ENCODE assay signal across 21 cellular contexts in genomic region chr6:54525731-54526130, GRCh38.
DNase-seq lines count a peak whose midpoint lies in the region; ATAC-seq, FAIRE-seq and TF ChIP-seq lines count a peak whose summit lies in the region.
"Had no signal": no experiment of that assay in that cellular context is flagged by ENCODE, and none has a peak within 500 bp of the region (broad histone marks: within the 10 kb centered on the region; RNA-seq: fewer than 3 reads in every experiment).

No MANE protein-coding gene starts in this region.

- WGBS in stomach, 5 donors: 65 to 79% (median 65%) methylated on average over 2 of the region's 2 CpGs

- no peak overlapping the region for H2AFZ ChIP-seq in astrocyte (ENCODE audit: low read depth, low read length)

- H3K4me1 ChIP-seq in astrocyte (ENCODE audit: insufficient read depth, low read length) (no peaks in the 10 kb centered on the region), stomach (no peaks in the 10 kb centered on the region)
- H3K4me1 ChIP-seq: BLaER1 treated with 17β-estradiol and CSF1 and Interleukin-3, amounts not matched to agents 10 nM and 100 nM had no signal

- H3K4me3 Mint-ChIP-seq in astrocyte (ENCODE audit: unreplicated experiment) (no peak overlapping the region), T-helper 17 cell (no peak overlapping the region)
- H3K4me3 Mint-ChIP-seq: brain; dendritic cell treated with granulocyte-macrophage colony-stimulating factor and Interleukin-4, amounts not matched to agents 40 ng/mL and 50 ng/mL, for 4 days; naive B cell had no signal

- intact Hi-C loops in stomach (cut with DNase I; ENCODE audit: low total_unique reads): no loop called here

- H4K20me1 ChIP-seq in astrocyte (ENCODE audit: insufficient read depth, low read length): no peaks in the 10 kb centered on the region
- H4K20me1 ChIP-seq: BLaER1 treated with 17β-estradiol and CSF1 and Interleukin-3, amounts not matched to agents 10 nM and 100 nM had no signal

- no peaks in the 10 kb centered on the region for H3K9me3 ChIP-seq in astrocyte (ENCODE audit: insufficient read depth, low read depth, low read length)
- H3K9me3 ChIP-seq in stomach: peaks cover 0 to 11% (median 2%) of the 10 kb centered on the region in 4 donors
- H3K9me3 ChIP-seq in T-helper 17 cell (ENCODE audit: control insufficient read depth, low read length, poor library complexity, severe bottlenecking): no peaks in the 10 kb centered on the region
- H3K9me3 ChIP-seq: ovary had no signal

- TF ChIP-seq EP300 in stomach (IDR thresholded peaks at IDR 0.05): no peak

- H3K4me3 ChIP-seq in HFF-Myc (replicated peaks; ENCODE audit: low read depth, low read length): no peak overlapping the region
- no peak overlapping the region for H3K4me3 ChIP-seq in astrocyte (ENCODE audit: insufficient read depth, low read depth, low read length)
- no peak overlapping the region for H3K4me3 ChIP-seq in fibroblast of the aortic adventitia (ENCODE audit: low read depth, low read length)
- no peak overlapping the region for H3K4me3 ChIP-seq in stomach
- H3K4me3 ChIP-seq: BLaER1 treated with 17β-estradiol and CSF1 and Interleukin-3, amounts not matched to agents 10 nM and 100 nM; ovary had no signal

- TF ChIP-seq POLR2A in stomach (IDR thresholded peaks at IDR 0.05): no peak

- H3K27ac Mint-ChIP-seq in astrocyte (ENCODE audit: unreplicated experiment) (no peak overlapping the region), T-helper 17 cell (no peak overlapping the region)
- H3K27ac Mint-ChIP-seq: brain; dendritic cell treated with granulocyte-macrophage colony-stimulating factor and Interleukin-4, amounts not matched to agents 40 ng/mL and 50 ng/mL, for 4 days; naive B cell had no signal

- H3K36me3 ChIP-seq in astrocyte (ENCODE audit: insufficient read depth, low read length): no peaks in the 10 kb centered on the region
- H3K36me3 ChIP-seq in stomach: no peaks in the 10 kb centered on the region
- H3K36me3 ChIP-seq: BLaER1 treated with 17β-estradiol and CSF1 and Interleukin-3, amounts not matched to agents 10 nM and 100 nM; ovary had no signal

- no peak overlapping the region for H3K4me2 ChIP-seq in astrocyte (ENCODE audit: low read length)
- H3K4me2 ChIP-seq: BLaER1 treated with 17β-estradiol and CSF1 and Interleukin-3, amounts not matched to agents 10 nM and 100 nM had no signal

- no peak for FAIRE-seq in astrocyte (lab: Jason Lieb, UNC)
- FAIRE-seq: D721Med, GM12892 had no signal

- H3K9me3 Mint-ChIP-seq in astrocyte (ENCODE audit: unreplicated experiment): peaks cover 4% of the 10 kb centered on the region

- no peaks in the 10 kb centered on the region for H3K36me3 Mint-ChIP-seq in astrocyte (ENCODE audit: low read depth, unreplicated experiment)
- no peaks in the 10 kb centered on the region for H3K36me3 Mint-ChIP-seq in T-helper 17 cell (ENCODE audit: low read depth)
- H3K36me3 Mint-ChIP-seq: brain, naive B cell had no signal

- TF ChIP-seq CTCF in HFF-Myc (IDR thresholded peaks at IDR 0.05; ENCODE audit: low read depth, low read length, missing control alignments) (no peak), astrocyte (IDR thresholded peaks at IDR 0.05; ENCODE audit: insufficient read depth, low read depth, low read length) (no peak), fibroblast of the aortic adventitia (IDR thresholded peaks at IDR 0.05; ENCODE audit: insufficient read depth, low read length) (no peak), stomach (IDR thresholded peaks at IDR 0.05) (no peak)

- H3K4me1 Mint-ChIP-seq in astrocyte (ENCODE audit: low read depth, unreplicated experiment) (no peaks in the 10 kb centered on the region), T-helper 17 cell (no peaks in the 10 kb centered on the region)
- H3K4me1 Mint-ChIP-seq: brain, naive B cell had no signal

- no peaks in the 10 kb centered on the region for H3K27me3 ChIP-seq in astrocyte (ENCODE audit: insufficient read depth, low read length)
- H3K27me3 ChIP-seq in stomach: no peaks in the 10 kb centered on the region
- H3K27me3 ChIP-seq: BLaER1 treated with 17β-estradiol and CSF1 and Interleukin-3, amounts not matched to agents 10 nM and 100 nM; ovary had no signal

- DNase-seq in HFF-Myc (ENCODE audit: extremely low read depth, low read depth) (peak; percentile 6), astrocyte (ENCODE audit: low read depth) (peak; percentile 85), fibroblast of the aortic adventitia (ENCODE audit: low read depth) (peak; percentile 2), stomach (no peak), NCI-H2196 treated with DMSO at 0.1 percent for 48 hours (lab: John Stamatoyannopoulos, UW; ENCODE audit: unreplicated experiment) (no peak), T-helper 17 cell (no peak)
- DNase-seq: activated naive CD4-positive, alpha-beta T cell treated with anti-CD3 and anti-CD28 coated beads, Interleukin-2, amount 50 U/mL, for 16 hours; GF-D8; islet precursor cell; MM.1S; naive B cell; NCI-H1694 treated with DMSO at 0.1 percent for 48 hours; NK-92 treated with Interleukin-12 subunit alpha and Interleukin-12 subunit beta, amount 100 ng/mL, for 24 hours; ovary; SW 1271 had no signal

- H3K27me3 Mint-ChIP-seq in astrocyte (ENCODE audit: low read depth, unreplicated experiment): no peaks in the 10 kb centered on the region
- no peaks in the 10 kb centered on the region for H3K27me3 Mint-ChIP-seq in T-helper 17 cell
- H3K27me3 Mint-ChIP-seq: dendritic cell treated with granulocyte-macrophage colony-stimulating factor and Interleukin-4, amounts not matched to agents 40 ng/mL and 50 ng/mL, for 4 days; naive B cell had no signal

- H3K79me2 ChIP-seq in astrocyte (ENCODE audit: insufficient read depth, low read length): no peaks in the 10 kb centered on the region

- no peak overlapping the region for H3K9ac ChIP-seq in astrocyte (ENCODE audit: low read length)
- H3K9ac ChIP-seq: BLaER1 treated with 17β-estradiol and CSF1 and Interleukin-3, amounts not matched to agents 10 nM and 100 nM had no signal

- ATAC-seq in HG03280 (IDR thresholded peaks at IDR 0.05; ENCODE audit: unreplicated experiment) (no peak), T-helper 17 cell (no peak)

- no peak overlapping the region for H3K27ac ChIP-seq in astrocyte (ENCODE audit: low read depth, low read length)
- H3K27ac ChIP-seq in stomach: no peak overlapping the region
- H3K27ac ChIP-seq: BLaER1 treated with 17β-estradiol and CSF1 and Interleukin-3, amounts not matched to agents 10 nM and 100 nM; ovary had no signal

Comparison
In these comparisons a context has a peak if more than half of its experiments do, and no peak if none do; other contexts are left out.
1. DNase-seq: peak in HFF-Myc (single experiment), astrocyte (single experiment) and fibroblast of the aortic adventitia (single experiment); none in stomach (single experiment), NCI-H2196 treated with DMSO at 0.1 percent for 48 hours (single experiment) and T-helper 17 cell (0 of 3).